Comparison of ENCODE assay signal across 20 cellular contexts in the genomic region with DNA sequence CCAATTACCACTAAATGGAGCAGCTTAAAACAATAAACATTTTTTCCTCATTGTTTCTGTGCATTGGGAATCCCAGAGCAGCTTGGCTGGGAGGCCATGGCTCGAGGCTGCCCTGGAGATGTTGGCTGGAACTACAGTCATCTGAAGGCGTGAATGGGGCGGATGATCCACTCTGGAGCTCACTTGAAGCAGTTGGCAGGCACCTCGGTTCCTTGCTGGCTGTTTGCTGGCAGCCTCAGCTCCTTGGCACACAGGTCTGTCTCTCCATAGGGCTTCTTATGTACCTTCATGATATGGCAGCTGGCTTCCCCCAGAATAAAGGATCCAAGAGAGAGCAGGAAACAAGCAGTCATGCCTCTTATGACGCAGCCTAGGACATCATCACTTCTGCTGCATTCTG.
"Had no signal": no experiment of that assay in that cellular context is flagged by ENCODE, and none has a peak within 500 bp of the region (broad histone marks: within the 10 kb centered on the region; RNA-seq: fewer than 3 reads in every experiment).

No MANE protein-coding gene starts in this region.

- H3K4me1 Mint-ChIP-seq: activated CD4-positive, alpha-beta T cell treated with anti-CD3 and anti-CD28 coated beads, Interleukin-2, amount 10 ng/mL, durations not matched to agents 7 days and 5 days; activated naive CD4-positive, alpha-beta T cell treated with anti-CD3 and anti-CD28 coated beads, Interleukin-2, amount 10 ng/mL, durations not matched to agents 7 days and 5 days had no signal

- H3K4me1 ChIP-seq: adrenal gland, pancreas, tibial artery had no signal

- H3K4me3 Mint-ChIP-seq: activated CD4-positive, alpha-beta T cell treated with anti-CD3 and anti-CD28 coated beads, Interleukin-2, amount 10 ng/mL, durations not matched to agents 7 days and 5 days; activated naive CD4-positive, alpha-beta T cell treated with anti-CD3 and anti-CD28 coated beads, Interleukin-2, amount 10 ng/mL, durations not matched to agents 7 days and 5 days had no signal

- DNase-seq: activated CD4-positive, alpha-beta T cell treated with anti-CD3 and anti-CD28 coated beads, Interleukin-2, amount 10 ng/mL, durations not matched to agents 7 days and 5 days; activated naive CD4-positive, alpha-beta T cell treated with anti-CD3 and anti-CD28 coated beads, Interleukin-2, amount 10 ng/mL, durations not matched to agents 7 days and 5 days; activated T-cell treated with anti-CD3 and anti-CD28 coated beads, Interleukin-2, amount 50 U/mL, for 1 hour; central memory CD4-positive, alpha-beta T cell; cortex of kidney; effector CD4-positive, alpha-beta T cell; foreskin fibroblast; kidney glomerular epithelial cell; midbrain; pancreas; retina; stimulated activated CD4-positive, alpha-beta T cell treated with anti-CD3 and anti-CD28 coated beads, Interleukin-15, amount 100 ng/mL, for 24 hours; stimulated activated CD4-positive, alpha-beta T cell treated with anti-CD3 and anti-CD28 coated beads, Interleukin-4, amount 100 ng/mL, for 24 hours; stimulated activated naive CD4-positive, alpha-beta T cell had no signal

- FAIRE-seq: endothelial cell of umbilical vein, pancreas had no signal

- H3K27ac ChIP-seq: adrenal gland, pancreas, SK-N-MC, skin epidermis, tibial artery had no signal

- H3K4me3 ChIP-seq: adrenal gland, pancreas, SK-N-MC, skin epidermis, tibial artery had no signal

- H3K9me3 ChIP-seq: adrenal gland, pancreas, tibial artery had no signal

- H3K36me3 Mint-ChIP-seq: activated naive CD4-positive, alpha-beta T cell treated with anti-CD3 and anti-CD28 coated beads, Interleukin-2, amount 10 ng/mL, durations not matched to agents 7 days and 5 days had no signal

- H3K36me3 ChIP-seq: adrenal gland, pancreas, tibial artery had no signal

- H3K9me3 Mint-ChIP-seq: activated CD4-positive, alpha-beta T cell treated with anti-CD3 and anti-CD28 coated beads, Interleukin-2, amount 10 ng/mL, durations not matched to agents 7 days and 5 days; activated naive CD4-positive, alpha-beta T cell treated with anti-CD3 and anti-CD28 coated beads, Interleukin-2, amount 10 ng/mL, durations not matched to agents 7 days and 5 days; activated T-helper 2 cell treated with anti-CD3 and anti-CD28 coated beads, Interferon-gamma antibody, Interleukin-2, Interleukin-4, amounts not matched to agents 10 μg/mL and 5 μg/mL and 100 μg/mL, durations not matched to agents 14 hours and 24 hours and 36 hours had no signal

- H3K27me3 ChIP-seq: adrenal gland, pancreas, tibial artery had no signal

- H3K27ac Mint-ChIP-seq: activated CD4-positive, alpha-beta T cell treated with anti-CD3 and anti-CD28 coated beads, Interleukin-2, amount 10 ng/mL, durations not matched to agents 7 days and 5 days; activated naive CD4-positive, alpha-beta T cell treated with anti-CD3 and anti-CD28 coated beads, Interleukin-2, amount 10 ng/mL, durations not matched to agents 7 days and 5 days; activated T-helper 2 cell treated with anti-CD3 and anti-CD28 coated beads, Interferon-gamma antibody, Interleukin-2, Interleukin-4, amounts not matched to agents 10 μg/mL and 5 μg/mL and 100 μg/mL, durations not matched to agents 14 hours and 24 hours and 36 hours had no signal
